24 cellular contexts compared by ENCODE assay signal in the genomic region with DNA sequence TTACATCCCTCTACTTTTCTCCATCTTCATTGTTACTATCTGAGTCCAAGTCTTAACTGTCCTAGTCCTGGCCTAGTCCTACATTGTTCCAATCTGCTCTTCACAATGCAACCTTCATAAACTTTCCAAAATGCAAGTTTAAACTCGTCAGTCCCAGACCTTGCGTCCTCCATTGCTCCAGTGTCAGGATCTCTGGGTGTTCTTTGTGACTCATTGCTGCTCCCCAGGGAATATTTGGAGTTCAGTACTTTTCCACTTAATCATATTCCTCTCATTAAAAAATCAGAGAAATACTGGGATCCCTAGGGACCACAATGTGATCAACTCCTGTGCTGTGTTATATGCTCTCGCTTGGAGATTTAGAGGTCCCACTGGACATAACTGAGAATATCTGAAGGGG. TPM values are rescaled to one million over a fixed set of nuclear protein-coding genes. Genes with fewer than 3 reads are reported as not detected.
"Had no signal": no experiment of that assay in that cellular context is flagged by ENCODE, and none has a peak within 500 bp of the region (broad histone marks: within the 10 kb centered on the region; RNA-seq: fewer than 3 reads in every experiment).

No MANE protein-coding gene starts in this region.

- ATAC-seq: naive thymus-derived CD4-positive, alpha-beta T cell; psoas muscle; right lobe of liver; stimulated activated effector memory CD8-positive, alpha-beta T cell treated with anti-CD3 and anti-CD28 coated beads, Interleukin-12 subunit alpha, Interleukin-12 subunit beta, amount 100 ng/mL, for 72 hours; stimulated activated naive CD8-positive, alpha-beta T cell treated with anti-CD3 and anti-CD28 coated beads, Interleukin-15, Interleukin-2, amounts not matched to agents 100 U/mL and 50 U/mL, for 24 hours had no signal

- H3K36me3 ChIP-seq: esophagus muscularis mucosa, right lobe of liver, suprapubic skin, thyroid gland, uterus had no signal

- H3K27me3 ChIP-seq: esophagus muscularis mucosa, right lobe of liver, suprapubic skin, thyroid gland, uterus had no signal

- H3K9me3 ChIP-seq: esophagus muscularis mucosa, psoas muscle, right lobe of liver, suprapubic skin, thyroid gland, uterus had no signal

- DNase-seq: effector memory CD4-positive, alpha-beta T cell; foreskin melanocyte; head of caudate nucleus; hippocampal formation; kidney glomerular epithelial cell; naive thymus-derived CD4-positive, alpha-beta T cell; nephron progenitor cell; psoas muscle; retina; right lobe of liver; stimulated activated CD4-positive, alpha-beta T cell treated with anti-CD3 and anti-CD28 coated beads, Interleukin-4, amount 100 ng/mL, for 1 hour; stimulated activated CD8-positive, alpha-beta memory T cell treated with anti-CD3 and anti-CD28 coated beads, Interleukin-4, amount 100 ng/mL, for 48 hours; stimulated activated naive CD8-positive, alpha-beta T cell treated with anti-CD3 and anti-CD28 coated beads, Interleukin-15, Interleukin-2, amounts not matched to agents 100 U/mL and 50 U/mL, for 24 hours; thyroid gland; uterus had no signal

- H3K4me1 ChIP-seq: esophagus muscularis mucosa, psoas muscle, right lobe of liver, suprapubic skin, thyroid gland, uterus had no signal

- H3K4me3 ChIP-seq: esophagus muscularis mucosa, psoas muscle, right lobe of liver, suprapubic skin, thyroid gland, uterus had no signal

- H3K27ac ChIP-seq: epithelial cell of prostate, esophagus muscularis mucosa, psoas muscle, right lobe of liver, suprapubic skin, thyroid gland, uterus had no signal

RNA-seq across cellular contexts. Expression of a gene that starts 18.0 kb away (rescaled TPM):
- total RNA-seq: esophagus muscularis mucosa; liver; lung microvascular endothelial cell; mesenteric fat pad; mononuclear cell; naive thymus-derived CD4-positive, alpha-beta T cell; omental fat pad; right lobe of liver; thyroid gland; uterus had no signal
- polyA plus RNA-seq: liver; naive thymus-derived CD4-positive, alpha-beta T cell; psoas muscle had no signal

RNA-seq across cellular contexts. Expression of a gene that starts 31.9 kb away (rescaled TPM):
- total RNA-seq: esophagus muscularis mucosa; liver; lung microvascular endothelial cell; mesenteric fat pad; mononuclear cell; naive thymus-derived CD4-positive, alpha-beta T cell; omental fat pad; psoas muscle; right lobe of liver; thyroid gland; uterus had no signal
- polyA plus RNA-seq: liver; naive thymus-derived CD4-positive, alpha-beta T cell; psoas muscle had no signal

RNA-seq across cellular contexts. Expression of a gene that starts 35.1 kb away (rescaled TPM):
- total RNA-seq: esophagus muscularis mucosa; liver; lung microvascular endothelial cell; mesenteric fat pad; mononuclear cell; naive thymus-derived CD4-positive, alpha-beta T cell; omental fat pad; psoas muscle; right lobe of liver; thyroid gland; uterus had no signal
- polyA plus RNA-seq: liver; naive thymus-derived CD4-positive, alpha-beta T cell; psoas muscle had no signal

RNA-seq across cellular contexts. Expression of a gene that starts 41.7 kb away (rescaled TPM):
- total RNA-seq: esophagus muscularis mucosa; liver; lung microvascular endothelial cell; mesenteric fat pad; mononuclear cell; naive thymus-derived CD4-positive, alpha-beta T cell; omental fat pad; psoas muscle; right lobe of liver; thyroid gland; uterus had no signal
- polyA plus RNA-seq: liver; naive thymus-derived CD4-positive, alpha-beta T cell; psoas muscle had no signal

RNA-seq across cellular contexts. Expression of a gene that starts 46.2 kb away (rescaled TPM):
- total RNA-seq: esophagus muscularis mucosa; liver; lung microvascular endothelial cell; mesenteric fat pad; mononuclear cell; naive thymus-derived CD4-positive, alpha-beta T cell; omental fat pad; psoas muscle; right lobe of liver; thyroid gland; uterus had no signal
- polyA plus RNA-seq: liver; naive thymus-derived CD4-positive, alpha-beta T cell; psoas muscle had no signal
